ENCODE assay signal across 1 cellular context in the genomic region with DNA sequence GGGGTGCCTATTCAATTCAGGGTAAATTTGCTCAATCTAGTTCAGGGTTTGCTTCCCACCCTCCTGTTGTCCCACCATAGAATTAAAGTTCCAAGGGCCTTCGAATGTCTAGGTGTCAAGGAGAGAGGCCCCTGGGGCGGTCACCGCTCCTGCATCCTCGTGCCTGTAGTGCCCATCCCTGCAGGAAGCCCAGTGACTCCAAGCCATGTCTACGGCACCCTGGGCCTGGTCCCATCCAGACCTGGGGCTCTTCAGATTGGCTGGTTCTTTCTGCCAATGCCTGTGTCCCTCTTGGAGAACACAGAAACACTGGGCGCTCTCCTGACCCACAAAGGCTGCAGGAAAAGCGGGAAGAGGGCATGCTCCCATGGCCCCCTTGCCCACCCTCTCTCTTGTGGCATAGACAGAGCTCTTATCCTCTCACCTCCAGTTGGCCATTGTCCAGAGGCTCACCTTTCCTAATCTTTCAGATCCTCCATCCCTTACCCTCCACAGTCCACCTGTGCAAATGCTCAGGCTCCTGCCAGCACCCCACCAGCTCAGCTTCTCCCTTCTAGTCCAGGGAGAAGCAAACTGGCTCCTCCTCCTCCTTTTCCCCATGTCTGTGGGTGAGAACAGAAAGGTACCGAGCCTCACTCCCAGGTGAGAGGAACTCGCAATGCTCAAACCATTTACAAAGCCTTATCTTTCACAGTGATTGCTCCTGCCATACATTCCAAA.
TF ChIP-seq lines count a peak whose summit lies in the region.

No MANE protein-coding gene starts in this region.

TF ChIP-seq in HepG2, 621 proteins besides CTCF, POLR2A, EP300 and RAD21 (continued from another document):
- TF ChIP-seq, protein P1, sequence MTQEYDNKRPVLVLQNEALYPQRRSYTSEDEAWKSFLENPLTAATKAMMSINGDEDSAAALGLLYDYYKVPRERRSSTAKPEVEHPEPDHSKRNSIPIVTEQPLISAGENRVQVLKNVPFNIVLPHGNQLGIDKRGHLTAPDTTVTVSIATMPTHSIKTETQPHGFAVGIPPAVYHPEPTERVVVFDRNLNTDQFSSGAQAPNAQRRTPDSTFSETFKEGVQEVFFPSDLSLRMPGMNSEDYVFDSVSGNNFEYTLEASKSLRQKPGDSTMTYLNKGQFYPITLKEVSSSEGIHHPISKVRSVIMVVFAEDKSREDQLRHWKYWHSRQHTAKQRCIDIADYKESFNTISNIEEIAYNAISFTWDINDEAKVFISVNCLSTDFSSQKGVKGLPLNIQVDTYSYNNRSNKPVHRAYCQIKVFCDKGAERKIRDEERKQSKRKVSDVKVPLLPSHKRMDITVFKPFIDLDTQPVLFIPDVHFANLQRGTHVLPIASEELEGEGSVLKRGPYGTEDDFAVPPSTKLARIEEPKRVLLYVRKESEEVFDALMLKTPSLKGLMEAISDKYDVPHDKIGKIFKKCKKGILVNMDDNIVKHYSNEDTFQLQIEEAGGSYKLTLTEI (CRISPR knock-in tag; conservative IDR thresholded peaks at IDR 0.05) = no peak
- TF ChIP-seq ZNF816 (CRISPR knock-in tag; IDR thresholded peaks at IDR 0.05; ENCODE audit: borderline replicate concordance) (no peak), TCF12 (IDR thresholded peaks at IDR 0.05) (no peak), TCF12 (CRISPR knock-in tag; IDR thresholded peaks at IDR 0.05) (no peak), RARG (CRISPR knock-in tag; IDR thresholded peaks at IDR 0.05; ENCODE audit: low read depth) (no peak), ZNF749 (CRISPR knock-in tag; IDR thresholded peaks at IDR 0.05; ENCODE audit: borderline replicate concordance) (no peak), ZEB1 (IDR thresholded peaks at IDR 0.05; ENCODE audit: insufficient replicate concordance, low read depth) (no peak), CC2D1A (CRISPR knock-in tag; IDR thresholded peaks at IDR 0.05) (no peak), HNF4G (IDR thresholded peaks at IDR 0.05; ENCODE audit: borderline replicate concordance, low read depth, low read length) (no peak), HNF4G (CRISPR knock-in tag; IDR thresholded peaks at IDR 0.05; ENCODE audit: borderline replicate concordance, low read depth) (no peak), CBX2 (IDR thresholded peaks at IDR 0.05; ENCODE audit: low read depth, low read length) (no peak), CBX2 (CRISPR knock-in tag; IDR thresholded peaks at IDR 0.05; ENCODE audit: low read depth) (no peak), JUN (CRISPR knock-in tag; IDR thresholded peaks at IDR 0.05) (no peak), SRSF4 (IDR thresholded peaks at IDR 0.05; ENCODE audit: low read depth, low read length, poor library complexity, severe bottlenecking) (no peak)
